9 cellular contexts compared by ENCODE assay signal in the genomic region with DNA sequence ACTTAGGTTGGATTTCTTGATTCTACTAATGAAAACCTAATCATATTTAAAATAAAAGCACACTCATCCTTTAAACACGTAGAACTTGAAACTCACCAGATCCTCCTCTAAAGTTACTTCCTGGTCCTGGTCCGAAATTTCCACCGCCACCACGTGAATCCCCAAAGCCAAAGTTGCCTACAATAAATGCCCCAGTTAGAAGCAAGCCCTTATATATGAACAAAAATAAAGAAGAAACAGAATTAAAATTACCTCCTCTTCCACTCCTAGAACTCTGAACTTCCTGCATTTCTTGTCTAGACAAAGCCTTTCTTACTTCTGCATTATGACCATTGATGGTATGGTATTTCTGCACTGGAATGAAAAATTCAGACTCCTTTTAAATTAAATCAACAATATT. TPM values are rescaled to one million over a fixed set of nuclear protein-coding genes. Genes with fewer than 3 reads are reported as not detected.
DNase-seq lines count a peak whose midpoint lies in the region; ATAC-seq and TF ChIP-seq lines count a peak whose summit lies in the region.
"Had no signal": no experiment of that assay in that cellular context is flagged by ENCODE, and none has a peak within 500 bp of the region (broad histone marks: within the 10 kb centered on the region; RNA-seq: fewer than 3 reads in every experiment).

No MANE protein-coding gene starts in this region.

- H3K36me3 ChIP-seq in GM23338 (ENCODE audit: insufficient read depth) (peaks cover 78% of the 10 kb centered on the region), PC-3 (ENCODE audit: low read depth, low read length) (peaks cover 80% of the 10 kb centered on the region), trophoblast cell (ENCODE audit: control insufficient read depth in 1 of 2, insufficient read depth in 2 of 2, low read length in 2 of 2) (peaks cover 13 to 34% of the 10 kb centered on the region in 2 experiments), aorta (ENCODE audit: control insufficient read depth in 1 of 2, insufficient read depth in 2 of 2, low read length in 1 of 2) (peaks cover 3% of the 10 kb centered on the region in 2 donors)

- no peak overlapping the region for H3K18ac ChIP-seq in trophoblast cell (ENCODE audit: low read length)

- no peak overlapping the region for H3K14ac ChIP-seq in trophoblast cell (ENCODE audit: low read length)

- H4K8ac ChIP-seq in trophoblast cell (ENCODE audit: low read depth, low read length), result no peak overlapping the region

- H3K27me3 ChIP-seq in GM23338 (ENCODE audit: insufficient read depth) (no peaks in the 10 kb centered on the region), PC-3 (ENCODE audit: low read length) (no peaks in the 10 kb centered on the region), trophoblast cell (ENCODE audit: insufficient read depth, low read length) (no peaks in the 10 kb centered on the region), aorta (ENCODE audit: control insufficient read depth in 1 of 2, insufficient read depth in 2 of 2, low read length in 1 of 2) (no peaks in the 10 kb centered on the region)

- H3K36me3 Mint-ChIP-seq in GM23338 (ENCODE audit: low read depth) (peaks cover 98% of the 10 kb centered on the region), endothelial cell (ENCODE audit: low read depth, unreplicated experiment) (peaks cover 89% of the 10 kb centered on the region)

- H3K27ac ChIP-seq in GM23338 (ENCODE audit: low read depth) (peak overlapping the region; percentile 75; the same call in 1 of the 2 replicates), PC-3 (ENCODE audit: low read length) (no peak overlapping the region), trophoblast cell (ENCODE audit: low read depth, low read length) (no peak overlapping the region), aorta (ENCODE audit: low read depth in 1 of 2, low read length in 2 of 2) (no peak overlapping the region)

- H2AFZ ChIP-seq in GM23338 (no peak overlapping the region), PC-3 (ENCODE audit: low read length) (no peak overlapping the region), trophoblast cell (ENCODE audit: insufficient read depth, low read length, poor library complexity) (no peak overlapping the region)

- H3K4me3 ChIP-seq in GM23338 (peak overlapping the region; percentile 71), PC-3 (ENCODE audit: low read length) (peak overlapping the region; percentile 99; the same call in 1 of the 2 replicates), trophoblast cell (ENCODE audit: low read depth, low read length) (no peak overlapping the region), aorta (ENCODE audit: low read length in 2 of 2) (no peak overlapping the region)

- WGBS in trophoblast cell (ENCODE audit: extremely low coverage, insufficient coverage, insufficient read length), result no CpG with 5 or more reads among the region's 4 CpGs
- WGBS in aorta, 2 donors, result 44 to 47% methylated on average over 4 of the region's 4 CpGs

- no peaks in the 10 kb centered on the region for H3K9me2 ChIP-seq in GM23338 (ENCODE audit: insufficient read depth)
- no peaks in the 10 kb centered on the region for H3K9me2 ChIP-seq in PC-3 (replicated peaks; ENCODE audit: low read length)

- TF ChIP-seq CTCF in GM23338 (conservative IDR thresholded peaks at IDR 0.05; ENCODE audit: low read depth in 2 of 2), result no peak
- no peak for TF ChIP-seq CTCF in PC-3 (conservative IDR thresholded peaks at IDR 0.05; ENCODE audit: low read depth, low read length)
- TF ChIP-seq CTCF in endothelial cell (IDR thresholded peaks at IDR 0.05; ENCODE audit: unreplicated experiment), result no peak

- no peak overlapping the region for H4K91ac ChIP-seq in trophoblast cell (ENCODE audit: low read depth, low read length)

- no peak overlapping the region for H2BK120ac ChIP-seq in trophoblast cell (ENCODE audit: insufficient read depth, low read length, poor library complexity)

- H3K79me2 ChIP-seq in GM23338 (replicated peaks; ENCODE audit: insufficient read depth) (peaks cover 93% of the 10 kb centered on the region), PC-3 (ENCODE audit: low read length) (peaks cover 91% of the 10 kb centered on the region), trophoblast cell (ENCODE audit: control insufficient read depth, insufficient read depth, low read length, poor library complexity) (peaks cover 24% of the 10 kb centered on the region)

- no peak for DNase-seq in GM23338 (ENCODE audit: low spot score)
- DNase-seq in PC-3, result no peak
- DNase-seq in endothelial cell (ENCODE audit: low spot score), result no peak
- no peak for DNase-seq in trophoblast cell
- no peak for DNase-seq in aorta
- DNase-seq in stimulated activated CD8-positive, alpha-beta memory T cell treated with anti-CD3 and anti-CD28 coated beads, Interleukin-4, amount 100 ng/mL, for 48 hours, result no peak
- no peak for DNase-seq in NCI-H1092 (lab: John Stamatoyannopoulos, UW)
- DNase-seq: NCI-H1048 had no signal

- H3K27ac Mint-ChIP-seq in GM23338 (peak overlapping the region; percentile 30; the same call in 1 of the 2 replicates), endothelial cell (ENCODE audit: unreplicated experiment) (peak overlapping the region; percentile 44)

- H3K9ac ChIP-seq in PC-3 (ENCODE audit: low read length) (no peak overlapping the region), trophoblast cell (ENCODE audit: low read length) (no peak overlapping the region)

- CTCF ChIA-PET in PC-3 (lab: Charles Lee), result no interaction called here

- H3K4me1 ChIP-seq in GM23338 (ENCODE audit: insufficient read depth) (peaks cover 18% of the 10 kb centered on the region), PC-3 (ENCODE audit: insufficient read depth, low read length) (peaks cover 20% of the 10 kb centered on the region), trophoblast cell (ENCODE audit: control insufficient read depth in 1 of 2, insufficient read depth in 2 of 2, low read length in 2 of 2) (no peaks in the 10 kb centered on the region), aorta (ENCODE audit: control insufficient read depth in 1 of 2, insufficient read depth in 2 of 2, low read length in 2 of 2) (peaks cover 1 to 6% of the 10 kb centered on the region in 2 donors)

- H2AK5ac ChIP-seq in trophoblast cell (ENCODE audit: low read length), result no peak overlapping the region

- H4K12ac ChIP-seq in trophoblast cell (ENCODE audit: low read depth, low read length), result no peak overlapping the region

- intact Hi-C loops in PC-3 (cut with micrococcal nuclease), result no loop called here
- intact Hi-C loops in aorta (cut with DNase I), result loop anchor here in 1 of 2 donors (10.0 kb wide), 1 partner anchor 168 kb away; no protein-coding TSS in a partner anchor

- no TSS peak for BruUV-seq in PC-3 (replicated peaks; lab: Mats Ljungman, UMichigan)

- H3K4me3 Mint-ChIP-seq in GM23338 (peak overlapping the region; percentile 100), endothelial cell (ENCODE audit: unreplicated experiment) (peak overlapping the region; percentile 91)

- H3K23ac ChIP-seq in trophoblast cell (ENCODE audit: low read length), result no peak overlapping the region

- H3K27me3 Mint-ChIP-seq in GM23338 (ENCODE audit: insufficient read depth, low read depth, poor library complexity), result peaks cover 68% of the 10 kb centered on the region
- peaks cover 34% of the 10 kb centered on the region for H3K27me3 Mint-ChIP-seq in endothelial cell (ENCODE audit: unreplicated experiment)

- H4K20me1 ChIP-seq in GM23338 (replicated peaks; ENCODE audit: insufficient read depth) (peaks cover 68% of the 10 kb centered on the region), PC-3 (ENCODE audit: low read length) (peaks cover 83% of the 10 kb centered on the region)

- peak overlapping the region; percentile 94 for H3K4ac ChIP-seq in trophoblast cell (ENCODE audit: low read depth, low read length)

- H3F3A ChIP-seq in GM23338 (replicated peaks; ENCODE audit: low read depth) (peaks cover 46% of the 10 kb centered on the region), PC-3 (ENCODE audit: low read length, unreplicated experiment) (peaks cover 40% of the 10 kb centered on the region)

- H3K9me3 Mint-ChIP-seq in GM23338 (peaks cover 18% of the 10 kb centered on the region), endothelial cell (ENCODE audit: unreplicated experiment) (no peaks in the 10 kb centered on the region)

- H3K4me2 ChIP-seq in GM23338 (peak overlapping the region; percentile 81), PC-3 (ENCODE audit: low read length) (peak overlapping the region; percentile 82), trophoblast cell (ENCODE audit: low read length) (no peak overlapping the region)

- POLR2A ChIA-PET in PC-3 (lab: Charles Lee; ENCODE audit: unreplicated experiment), result interaction anchor here (0.7 kb wide), 1 partner anchor 299 kb away, joined by 3 read pairs; no protein-coding TSS in a partner anchor

- H3K4me1 Mint-ChIP-seq in GM23338, result peaks cover 53% of the 10 kb centered on the region
- peaks cover 74% of the 10 kb centered on the region for H3K4me1 Mint-ChIP-seq in endothelial cell (ENCODE audit: unreplicated experiment)

- H3K79me1 ChIP-seq in trophoblast cell (ENCODE audit: low read length), result peaks cover 15% of the 10 kb centered on the region

- no peak overlapping the region for H2BK12ac ChIP-seq in trophoblast cell (ENCODE audit: low read length)

- ATAC-seq in GM23338 (no peak), PC-3 (no peak), GM18517 (IDR thresholded peaks at IDR 0.05; ENCODE audit: unreplicated experiment) (no peak), aorta (ENCODE audit: low FRiP score) (no peak)

- H3K9me3 ChIP-seq in PC-3 (ENCODE audit: low read length), result no peaks in the 10 kb centered on the region
- H3K9me3 ChIP-seq in trophoblast cell (ENCODE audit: insufficient read depth, low read depth, low read length), result no peaks in the 10 kb centered on the region
- no peaks in the 10 kb centered on the region for H3K9me3 ChIP-seq in aorta (ENCODE audit: control insufficient read depth, low read length)

- no peak overlapping the region for H2BK5ac ChIP-seq in trophoblast cell (ENCODE audit: low read depth, low read length, poor library complexity)

RNA-seq across cellular contexts. Expression of gene HNRNPA2B1, which starts 4.2 kb away (rescaled TPM):
- 598 and 602 TPM in 2 replicates for total RNA-seq in GM23338 (2014; rRNA removed; shearing (Covaris generic))
- polyA plus RNA-seq in GM23338 (2016; fragmentation: Nextera tagmentation; extraction: Ambion mirVana) (1,534 and 1,577 TPM in 2 replicates), aorta (100 to 1,000 TPM; 345 to 392 TPM)
- total RNA-seq in PC-3 (2014; rRNA removed) (304 and 457 TPM in 2 replicates), endothelial cell (ENCODE audit: unreplicated experiment) (623 TPM), aorta (100 to 1,000 TPM; 332 to 354 TPM)
- 576 and 608 TPM in 2 replicates for polyA plus RNA-seq in trophoblast cell (2013)

RNA-seq across cellular contexts. Expression of gene CBX3, which starts 5.2 kb away (rescaled TPM):
- 249 and 272 TPM in 2 replicates for total RNA-seq in GM23338 (2014; rRNA removed; shearing (Covaris generic))
- polyA plus RNA-seq in GM23338 (2016; fragmentation: Nextera tagmentation; extraction: Ambion mirVana), result 226 and 236 TPM in 2 replicates
- 126 and 132 TPM in 2 replicates for total RNA-seq in PC-3 (2014; rRNA removed)
- 146 TPM for total RNA-seq in endothelial cell (ENCODE audit: unreplicated experiment)
- 270 TPM in 2 replicates for polyA plus RNA-seq in trophoblast cell (2013)
- 10 to 100 TPM; 74.8 to 86.6 TPM for total RNA-seq in aorta
- polyA plus RNA-seq in aorta, result 100 to 1,000 TPM in 1 of 2 donors, 10 to 100 TPM in 1; 83.0 to 143 TPM

RNA-seq across cellular contexts. Expression of gene NFE2L3, which starts 44.3 kb away (rescaled TPM):
- 129 and 142 TPM in 2 replicates for total RNA-seq in GM23338 (2014; rRNA removed; shearing (Covaris generic))
- polyA plus RNA-seq in GM23338 (2016; fragmentation: Nextera tagmentation; extraction: Ambion mirVana) (62.0 and 66.4 TPM in 2 replicates), aorta (1 to 10 TPM in 1 of 2 donors, under 1 TPM in 1; 0.38 to 1.1 TPM)
- total RNA-seq in PC-3 (2014; rRNA removed) (40.0 and 45.2 TPM in 2 replicates), endothelial cell (ENCODE audit: unreplicated experiment) (2.8 TPM), aorta (1 to 10 TPM; 1.8 to 3.1 TPM)
- 142 and 159 TPM in 2 replicates for polyA plus RNA-seq in trophoblast cell (2013)

Comparison
In these comparisons a context has a peak if more than half of its experiments do, and no peak if none do; other contexts are left out.
1. H3K4me3 ChIP-seq: peak in GM23338 (single experiment) and PC-3 (single experiment); none in trophoblast cell (single experiment) and aorta (0 of 2).
2. RNA of gene NFE2L3, which starts 44.3 kb away (total RNA-seq): 129 to 142 TPM in GM23338 and 40.0 to 45.2 TPM in PC-3; 1.8 to 3.1 TPM in aorta and 2.8 TPM in endothelial cell (single experiment); every median in the first group is over 10 times any median in the second.